ENCODE assay signal across 23 cellular contexts in the genomic region with DNA sequence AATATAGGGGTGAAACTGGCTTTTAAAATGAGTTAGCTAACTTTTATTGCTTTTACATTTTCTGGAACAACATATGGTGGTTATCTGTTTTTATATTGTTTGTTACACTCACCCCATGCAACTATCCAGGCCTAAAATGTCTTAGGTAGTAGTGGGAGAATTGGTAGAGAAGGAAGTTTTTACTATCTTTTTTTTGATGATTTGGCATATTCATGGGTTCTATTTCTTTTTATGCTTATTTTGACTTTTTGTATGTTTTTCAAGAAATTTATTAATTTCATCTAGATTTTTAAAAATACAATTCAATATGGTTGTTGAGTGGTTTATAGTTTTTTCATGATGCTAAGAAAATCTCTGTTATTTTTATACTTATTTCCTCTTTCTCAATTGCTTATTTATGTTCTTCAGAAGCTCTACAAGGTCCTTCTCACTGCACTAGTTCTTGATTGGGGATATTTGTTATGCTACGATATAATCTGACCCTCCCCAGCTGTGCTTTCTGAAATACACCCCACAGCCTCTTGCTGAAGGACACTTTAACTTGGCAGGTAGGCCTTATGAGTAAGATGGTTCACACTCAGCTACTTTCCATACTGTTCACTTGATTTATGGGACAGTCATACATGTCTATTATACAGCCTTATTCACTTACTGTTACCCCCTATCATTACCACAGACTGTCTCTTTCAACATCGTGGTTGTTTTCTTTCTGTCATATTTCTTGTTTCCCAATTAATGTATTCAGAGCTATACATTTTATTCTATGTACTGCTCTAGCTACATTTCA.
DNase-seq lines count a peak whose midpoint lies in the region; ATAC-seq and TF ChIP-seq lines count a peak whose summit lies in the region.
"Had no signal": no experiment of that assay in that cellular context is flagged by ENCODE, and none has a peak within 500 bp of the region (broad histone marks: within the 10 kb centered on the region; RNA-seq: fewer than 3 reads in every experiment).

No MANE protein-coding gene starts in this region.

- H3K9ac ChIP-seq in PC-3 (ENCODE audit: low read length) = no peak overlapping the region
- H3K9ac ChIP-seq: BLaER1 treated with 17β-estradiol and CSF1 and Interleukin-3, amounts not matched to agents 10 nM and 100 nM had no signal

- H3K27me3 ChIP-seq in PC-3 (ENCODE audit: low read length) = no peaks in the 10 kb centered on the region
- H3K27me3 ChIP-seq: BLaER1 treated with 17β-estradiol and CSF1 and Interleukin-3, amounts not matched to agents 10 nM and 100 nM had no signal

- no peak overlapping the region for H2AFZ ChIP-seq in PC-3 (ENCODE audit: low read length)

- H4K20me1 ChIP-seq in PC-3 (ENCODE audit: low read length) = no peaks in the 10 kb centered on the region
- H4K20me1 ChIP-seq: BLaER1 treated with 17β-estradiol and CSF1 and Interleukin-3, amounts not matched to agents 10 nM and 100 nM had no signal

- H3K27ac ChIP-seq in PC-3 (ENCODE audit: low read length) = no peak overlapping the region
- H3K27ac ChIP-seq: 22Rv1; BLaER1 treated with 17β-estradiol and CSF1 and Interleukin-3, amounts not matched to agents 10 nM and 100 nM had no signal

- BruUV-seq in PC-3 (replicated peaks; lab: Mats Ljungman, UMichigan) = no TSS peak

- peaks cover 27% of the 10 kb centered on the region for H3K4me1 ChIP-seq in PC-3 (ENCODE audit: insufficient read depth, low read length)
- H3K4me1 ChIP-seq: BLaER1 treated with 17β-estradiol and CSF1 and Interleukin-3, amounts not matched to agents 10 nM and 100 nM had no signal

- H3K9me2 ChIP-seq in PC-3 (replicated peaks; ENCODE audit: low read length) = no peaks in the 10 kb centered on the region

- no peak overlapping the region for H3K4me2 ChIP-seq in PC-3 (ENCODE audit: low read length)
- H3K4me2 ChIP-seq: BLaER1 treated with 17β-estradiol and CSF1 and Interleukin-3, amounts not matched to agents 10 nM and 100 nM had no signal

- in situ Hi-C loops in GM13977 (cut with MboI; ENCODE audit: low pct_unique_long_range_greater_than_20kb, low sequenced_read_pairs, unreplicated experiment) = loop anchor here (25.0 kb wide), 1 partner anchor 827 kb away; a partner anchor contains a TSS

- H3K4me3 ChIP-seq in PC-3 (ENCODE audit: low read length) = no peak overlapping the region
- H3K4me3 ChIP-seq in fibroblast of mammary gland (ENCODE audit: control insufficient read depth, low read depth, low read length) = no peak overlapping the region
- H3K4me3 ChIP-seq in skeletal muscle cell (ENCODE audit: low read depth, low read length) = no peak overlapping the region
- H3K4me3 ChIP-seq: BLaER1 treated with 17β-estradiol and CSF1 and Interleukin-3, amounts not matched to agents 10 nM and 100 nM had no signal

- CTCF ChIA-PET in PC-3 (lab: Charles Lee) = no interaction called here

- TF ChIP-seq CTCF in PC-3 (conservative IDR thresholded peaks at IDR 0.05; ENCODE audit: low read depth, low read length) = no peak
- no peak for TF ChIP-seq CTCF in fibroblast of mammary gland (conservative IDR thresholded peaks at IDR 0.05; ENCODE audit: control insufficient read depth, insufficient read depth, low read depth, low read length)
- TF ChIP-seq CTCF in GM13977 (IDR thresholded peaks at IDR 0.05; ENCODE audit: extremely low read depth, insufficient read depth, missing control alignments) = no peak

- H3K9me3 ChIP-seq in PC-3 (ENCODE audit: low read length) = no peaks in the 10 kb centered on the region
- H3K9me3 ChIP-seq: BLaER1 treated with 17β-estradiol and CSF1 and Interleukin-3, amounts not matched to agents 10 nM and 100 nM; Caco-2 had no signal

- no peaks in the 10 kb centered on the region for H3K79me2 ChIP-seq in PC-3 (ENCODE audit: low read length)

- DNase-seq in NCI-H1417 (lab: John Stamatoyannopoulos, UW) = peak in 2 of 3 experiments; percentile 11 to 55
- no peak for DNase-seq in NCI-H1417 treated with DMSO at 0.1 percent for 48 hours (lab: John Stamatoyannopoulos, UW)
- DNase-seq in PC-3 = peak; percentile 37
- DNase-seq in fibroblast of mammary gland (ENCODE audit: low read depth) = peak; percentile 23
- DNase-seq in skeletal muscle cell (ENCODE audit: low read depth) = peak; percentile 35
- no peak for DNase-seq in GM13977 (ENCODE audit: low spot score)
- DNase-seq in posterior cingulate gyrus = no peak
- DNase-seq: Caco-2; CD4-positive, alpha-beta memory T cell; DND-41; GOT3; MM.1S; NCI-H1048; NCI-H1436 treated with DMSO at 0.1 percent for 48 hours; NCI-H1930; NCI-H2227 treated with DMSO at 0.1 percent for 48 hours; NCI-H510A treated with DMSO at 0.1 percent for 48 hours; OCI-M1; Right ventricle myocardium superior had no signal

- H3F3A ChIP-seq in PC-3 (ENCODE audit: low read length, unreplicated experiment) = peaks cover 5% of the 10 kb centered on the region

- intact Hi-C loops in PC-3 (cut with micrococcal nuclease) = loop anchor here (2.0 to 10.0 kb wide), 7 partner anchors 77 to 478 kb away; no protein-coding TSS in a partner anchor
- intact Hi-C loops in posterior cingulate gyrus (cut with DNase I) = no loop called here

- ATAC-seq in PC-3 = peak; percentile 21; the same call in 1 of the 2 replicates
- no peak for ATAC-seq in HG03439 (IDR thresholded peaks at IDR 0.05; ENCODE audit: unreplicated experiment)
- ATAC-seq: HCT116 had no signal

- POLR2A ChIA-PET in PC-3 (lab: Charles Lee; ENCODE audit: unreplicated experiment) = interaction anchor here (0.6 to 0.7 kb wide), 2 partner anchors 283 to 296 kb away, joined by 3 to 7 read pairs; no protein-coding TSS in a partner anchor

- no peaks in the 10 kb centered on the region for H3K36me3 ChIP-seq in PC-3 (ENCODE audit: low read depth, low read length)
- H3K36me3 ChIP-seq: BLaER1 treated with 17β-estradiol and CSF1 and Interleukin-3, amounts not matched to agents 10 nM and 100 nM had no signal

Comparison
In these comparisons a context has a peak if more than half of its experiments do, and no peak if none do; other contexts are left out.
1. DNase-seq: peak in NCI-H1417 (2 of 3), PC-3 (single experiment), fibroblast of mammary gland (single experiment) and skeletal muscle cell (single experiment); none in NCI-H1417 treated with DMSO at 0.1 percent for 48 hours (single experiment), GM13977 (single experiment) and posterior cingulate gyrus (0 of 10).